ENCODE assay signal across 1 cellular context in genomic region chr10:61642073-61642637, GRCh38.
TF ChIP-seq lines count a peak whose summit lies in the region.

No MANE protein-coding gene starts in this region.

TF ChIP-seq in SK-N-SH treated with all-trans-retinoic acid at 6 μM for 48 hours, 23 proteins besides CTCF, POLR2A, EP300 and RAD21:
- TF ChIP-seq PPARA (CRISPR knock-in tag; IDR thresholded peaks at IDR 0.05; ENCODE audit: borderline replicate concordance) (no peak), CSRNP3 (CRISPR knock-in tag; IDR thresholded peaks at IDR 0.05) (no peak), TOX (CRISPR knock-in tag; IDR thresholded peaks at IDR 0.05; ENCODE audit: borderline replicate concordance) (no peak), OSR1 (CRISPR knock-in tag; IDR thresholded peaks at IDR 0.05) (no peak), BACH2 (CRISPR knock-in tag; IDR thresholded peaks at IDR 0.05; ENCODE audit: borderline replicate concordance) (no peak), ARNTL (CRISPR knock-in tag; IDR thresholded peaks at IDR 0.05; ENCODE audit: borderline replicate concordance, low read depth) (no peak), SNAI2 (CRISPR knock-in tag; IDR thresholded peaks at IDR 0.05) (no peak), ZFP3 (CRISPR knock-in tag; IDR thresholded peaks at IDR 0.05) (no peak), ZC3H10 (CRISPR knock-in tag; IDR thresholded peaks at IDR 0.05) (no peak), CREB5 (CRISPR knock-in tag; IDR thresholded peaks at IDR 0.05; ENCODE audit: low read depth) (no peak), ZNF8 (CRISPR knock-in tag; IDR thresholded peaks at IDR 0.05) (no peak), ZNF565 (CRISPR knock-in tag; conservative IDR thresholded peaks at IDR 0.05; ENCODE audit: low read depth) (no peak), ZFP30 (CRISPR knock-in tag; IDR thresholded peaks at IDR 0.05) (no peak), ZNF70 (CRISPR knock-in tag; IDR thresholded peaks at IDR 0.05) (no peak), ISL1 (CRISPR knock-in tag; IDR thresholded peaks at IDR 0.05) (no peak), RARB (CRISPR knock-in tag; IDR thresholded peaks at IDR 0.05) (no peak), TCF4 (CRISPR knock-in tag; IDR thresholded peaks at IDR 0.05; ENCODE audit: borderline replicate concordance) (no peak), GLIS3 (CRISPR knock-in tag; IDR thresholded peaks at IDR 0.05) (no peak), PATZ1 (CRISPR knock-in tag; IDR thresholded peaks at IDR 0.05; ENCODE audit: borderline replicate concordance) (no peak)
- TF ChIP-seq, protein P1, sequence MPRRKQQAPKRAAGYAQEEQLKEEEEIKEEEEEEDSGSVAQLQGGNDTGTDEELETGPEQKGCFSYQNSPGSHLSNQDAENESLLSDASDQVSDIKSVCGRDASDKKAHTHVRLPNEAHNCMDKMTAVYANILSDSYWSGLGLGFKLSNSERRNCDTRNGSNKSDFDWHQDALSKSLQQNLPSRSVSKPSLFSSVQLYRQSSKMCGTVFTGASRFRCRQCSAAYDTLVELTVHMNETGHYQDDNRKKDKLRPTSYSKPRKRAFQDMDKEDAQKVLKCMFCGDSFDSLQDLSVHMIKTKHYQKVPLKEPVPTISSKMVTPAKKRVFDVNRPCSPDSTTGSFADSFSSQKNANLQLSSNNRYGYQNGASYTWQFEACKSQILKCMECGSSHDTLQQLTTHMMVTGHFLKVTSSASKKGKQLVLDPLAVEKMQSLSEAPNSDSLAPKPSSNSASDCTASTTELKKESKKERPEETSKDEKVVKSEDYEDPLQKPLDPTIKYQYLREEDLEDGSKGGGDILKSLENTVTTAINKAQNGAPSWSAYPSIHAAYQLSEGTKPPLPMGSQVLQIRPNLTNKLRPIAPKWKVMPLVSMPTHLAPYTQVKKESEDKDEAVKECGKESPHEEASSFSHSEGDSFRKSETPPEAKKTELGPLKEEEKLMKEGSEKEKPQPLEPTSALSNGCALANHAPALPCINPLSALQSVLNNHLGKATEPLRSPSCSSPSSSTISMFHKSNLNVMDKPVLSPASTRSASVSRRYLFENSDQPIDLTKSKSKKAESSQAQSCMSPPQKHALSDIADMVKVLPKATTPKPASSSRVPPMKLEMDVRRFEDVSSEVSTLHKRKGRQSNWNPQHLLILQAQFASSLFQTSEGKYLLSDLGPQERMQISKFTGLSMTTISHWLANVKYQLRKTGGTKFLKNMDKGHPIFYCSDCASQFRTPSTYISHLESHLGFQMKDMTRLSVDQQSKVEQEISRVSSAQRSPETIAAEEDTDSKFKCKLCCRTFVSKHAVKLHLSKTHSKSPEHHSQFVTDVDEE (CRISPR knock-in tag; IDR thresholded peaks at IDR 0.05): no peak
